28 cellular contexts compared by ENCODE assay signal in genomic region chr3:179276001-179276400, GRCh38.
"Had no signal": no experiment of that assay in that cellular context is flagged by ENCODE, and none has a peak within 500 bp of the region (broad histone marks: within the 10 kb centered on the region; RNA-seq: fewer than 3 reads in every experiment).

No MANE protein-coding gene starts in this region.

- H3K4me3 ChIP-seq: ascending aorta, cardiac muscle cell, colonic mucosa had no signal

- H3K9me3 Mint-ChIP-seq: activated CD4-positive, alpha-beta T cell treated with anti-CD3 and anti-CD28 coated beads, Interleukin-2, amount 10 ng/mL, durations not matched to agents 24 days and 14 days; activated CD8-positive, alpha-beta T cell treated with anti-CD3 and anti-CD28 coated beads for 36 hours; activated naive CD4-positive, alpha-beta T cell treated with anti-CD3 and anti-CD28 coated beads, Interleukin-2, amount 50 U/mL, for 24 hours; activated naive CD8-positive, alpha-beta T cell treated with anti-CD3 and anti-CD28 coated beads, Interleukin-2, amount 10 ng/mL, durations not matched to agents 7 days and 5 days; activated T-helper 2 cell treated with anti-CD3 and anti-CD28 coated beads, Interferon-gamma antibody, Interleukin-2, Interleukin-4, amounts not matched to agents 10 μg/mL and 5 μg/mL and 100 μg/mL, durations not matched to agents 14 hours and 24 hours and 36 hours; central memory CD8-positive, alpha-beta T cell had no signal

- H3K4me3 Mint-ChIP-seq: activated CD4-positive, alpha-beta T cell treated with anti-CD3 and anti-CD28 coated beads, Interleukin-2, amount 10 ng/mL, durations not matched to agents 24 days and 14 days; activated CD8-positive, alpha-beta T cell treated with anti-CD3 and anti-CD28 coated beads for 36 hours; activated naive CD4-positive, alpha-beta T cell treated with anti-CD3 and anti-CD28 coated beads, Interleukin-2, amount 50 U/mL, for 24 hours; activated naive CD8-positive, alpha-beta T cell treated with anti-CD3 and anti-CD28 coated beads, Interleukin-2, amount 10 ng/mL, durations not matched to agents 7 days and 5 days; central memory CD8-positive, alpha-beta T cell had no signal

- H3K36me3 Mint-ChIP-seq: activated naive CD4-positive, alpha-beta T cell treated with anti-CD3 and anti-CD28 coated beads, Interleukin-2, amount 50 U/mL, for 24 hours; activated naive CD8-positive, alpha-beta T cell treated with anti-CD3 and anti-CD28 coated beads, Interleukin-2, amount 10 ng/mL, durations not matched to agents 7 days and 5 days had no signal

- H3K36me3 ChIP-seq: ascending aorta, cardiac muscle cell, colonic mucosa, WERI-Rb-1 had no signal

- DNase-seq: activated CD4-positive, alpha-beta T cell treated with anti-CD3 and anti-CD28 coated beads, Interleukin-2, amount 10 ng/mL, durations not matched to agents 24 days and 14 days; activated CD4-positive, alpha-beta T cell treated with anti-CD3 and anti-CD28 coated beads, Interleukin-2, amount 50 U/mL, for 4 hours; activated CD8-positive, alpha-beta T cell treated with anti-CD3 and anti-CD28 coated beads for 36 hours; activated gamma-delta T cell; activated naive CD4-positive, alpha-beta T cell treated with Interleukin-2 at 50 U/mL for 16 hours; activated naive CD8-positive, alpha-beta T cell treated with anti-CD3 and anti-CD28 coated beads, Interleukin-2, amount 10 ng/mL, durations not matched to agents 7 days and 5 days; activated T-cell treated with anti-CD3 and anti-CD28 coated beads, Interleukin-2, amount 50 U/mL, for 1 hour; amygdala; colonic mucosa; NCI-H1105 treated with DMSO at 0.1 percent for 48 hours; NCI-H1436; NCI-H1694; NCI-H1930; NCI-H345; NCI-H526; NCI-H748 treated with DMSO at 0.1 percent for 48 hours; NK-92 treated with Interleukin-12 subunit alpha and Interleukin-12 subunit beta, amount 100 ng/mL, for 24 hours; Right ventricle myocardium superior; SW 1271; T-helper 1 cell; T-helper 2 cell; T-helper 9 cell; WERI-Rb-1 had no signal

- H3K27ac ChIP-seq: ascending aorta, cardiac muscle cell, colonic mucosa, WERI-Rb-1 had no signal

- ATAC-seq: activated CD8-positive, alpha-beta T cell treated with anti-CD3 and anti-CD28 coated beads for 36 hours had no signal

- H3K4me1 Mint-ChIP-seq: activated naive CD4-positive, alpha-beta T cell treated with anti-CD3 and anti-CD28 coated beads, Interleukin-2, amount 50 U/mL, for 24 hours; central memory CD8-positive, alpha-beta T cell had no signal

- H3K9me3 ChIP-seq: ascending aorta, colonic mucosa had no signal

- H3K4me1 ChIP-seq: ascending aorta, colonic mucosa had no signal

- H3K27ac Mint-ChIP-seq: activated CD4-positive, alpha-beta T cell treated with anti-CD3 and anti-CD28 coated beads, Interleukin-2, amount 10 ng/mL, durations not matched to agents 24 days and 14 days; activated CD8-positive, alpha-beta T cell treated with anti-CD3 and anti-CD28 coated beads for 36 hours; activated naive CD4-positive, alpha-beta T cell treated with anti-CD3 and anti-CD28 coated beads, Interleukin-2, amount 50 U/mL, for 24 hours; activated naive CD8-positive, alpha-beta T cell treated with anti-CD3 and anti-CD28 coated beads, Interleukin-2, amount 10 ng/mL, durations not matched to agents 7 days and 5 days; activated T-helper 2 cell treated with anti-CD3 and anti-CD28 coated beads, Interferon-gamma antibody, Interleukin-2, Interleukin-4, amounts not matched to agents 10 μg/mL and 5 μg/mL and 100 μg/mL, durations not matched to agents 14 hours and 24 hours and 36 hours had no signal

- H3K27me3 ChIP-seq: ascending aorta, cardiac muscle cell, colonic mucosa had no signal
